ENCODE assay signal across 8 cellular contexts in the genomic region with DNA sequence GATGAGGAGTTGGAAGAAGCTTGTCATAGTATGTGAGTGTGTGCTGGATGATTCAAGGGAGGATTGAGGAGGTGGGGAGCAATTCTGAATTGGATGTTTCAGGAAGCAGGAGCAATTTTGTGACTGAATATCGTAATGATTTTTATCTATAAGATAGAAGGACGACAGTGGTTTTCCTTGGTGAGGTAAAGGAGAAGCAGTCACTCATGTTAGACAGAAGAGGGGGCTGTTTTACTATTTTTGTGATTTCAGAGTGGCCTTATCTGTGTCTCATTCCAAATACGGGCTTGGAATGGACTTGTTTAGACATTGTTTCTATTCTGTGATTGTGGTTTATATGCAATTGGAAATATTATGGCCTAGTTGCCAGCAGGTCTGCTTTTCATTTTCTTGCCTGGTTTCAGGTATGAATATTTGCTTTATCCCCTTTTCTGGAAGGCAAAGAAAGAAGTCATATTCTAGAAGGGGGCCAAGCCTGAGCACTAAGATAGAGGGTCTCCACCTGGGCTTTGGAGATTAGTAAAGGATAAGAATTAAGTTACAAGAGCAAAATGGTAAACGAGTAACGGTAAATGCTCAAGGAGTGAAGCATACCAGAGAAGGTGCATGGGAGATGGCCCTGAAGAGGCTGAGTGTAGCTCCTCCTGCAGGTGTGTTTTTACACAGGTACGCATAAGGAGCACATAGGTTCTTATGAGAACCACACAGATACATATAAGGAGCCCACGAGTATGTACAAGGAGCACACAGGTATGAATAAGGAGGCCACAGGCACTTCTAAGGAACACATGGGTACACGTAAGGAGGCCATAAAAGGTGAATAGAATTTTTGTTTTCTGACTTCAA.
DNase-seq lines count a peak whose midpoint lies in the region; ATAC-seq and TF ChIP-seq lines count a peak whose summit lies in the region.

No MANE protein-coding gene starts in this region.

- H3K4me3 ChIP-seq in HCT116 (replicated peaks in 1 of 2; ENCODE audit: low read depth in 1 of 2, low read length in 2 of 2) (no peak overlapping the region), mammary epithelial cell (replicated peaks in 1 of 3; ENCODE audit: insufficient read depth in 1 of 3, low read depth in 2 of 3, low read length in 3 of 3) (no peak overlapping the region), neuronal stem cell (ENCODE audit: low read length in 2 of 2) (no peak overlapping the region)

- H3K4me2 ChIP-seq in HCT116 (ENCODE audit: low read length) (peak overlapping the region; percentile 24), mammary epithelial cell (ENCODE audit: insufficient read depth, low read depth, low read length) (no peak overlapping the region), neuronal stem cell (ENCODE audit: insufficient read depth, low read length, poor library complexity, severe bottlenecking) (no peak overlapping the region)

- H3K14ac ChIP-seq in neuronal stem cell (ENCODE audit: low read length), result no peak overlapping the region

- H4K91ac ChIP-seq in neuronal stem cell (ENCODE audit: low read depth, low read length, poor library complexity), result no peak overlapping the region

- H3K23ac ChIP-seq in neuronal stem cell (ENCODE audit: low read depth, low read length, poor library complexity), result no peak overlapping the region

- H2BK15ac ChIP-seq in neuronal stem cell (ENCODE audit: low read length), result no peak overlapping the region

- H3K4me1 ChIP-seq in HCT116 (ENCODE audit: control insufficient read depth in 1 of 2, insufficient read depth in 2 of 2, low read length in 2 of 2) (peaks cover 0 to 5% of the 10 kb centered on the region in 2 experiments; a peak in 1 of 4 replicates), mammary epithelial cell (ENCODE audit: insufficient read depth, low read length) (peaks cover 15% of the 10 kb centered on the region), neuronal stem cell (ENCODE audit: control insufficient read depth in 2 of 2, insufficient read depth in 1 of 2, low read depth in 1 of 2, low read length in 2 of 2) (peaks cover 0 to under 1% of the 10 kb centered on the region in 2 donors)

- H3K27ac Mint-ChIP-seq in activated CD4-positive, alpha-beta memory T cell treated with anti-CD3 and anti-CD28 coated beads for 36 hours, result no peak overlapping the region

- H3K4ac ChIP-seq in neuronal stem cell (ENCODE audit: low read length), result no peak overlapping the region

- H3K27me3 Mint-ChIP-seq in activated CD4-positive, alpha-beta memory T cell treated with anti-CD3 and anti-CD28 coated beads for 36 hours, result peaks cover 7% of the 10 kb centered on the region

- peaks cover 9% of the 10 kb centered on the region for H3K9me3 Mint-ChIP-seq in activated CD4-positive, alpha-beta memory T cell treated with anti-CD3 and anti-CD28 coated beads for 36 hours

- dilution Hi-C loops in mammary epithelial cell (cut with HindIII; ENCODE audit: low sequenced_read_pairs), result no loop called here

- H3K36me3 ChIP-seq in HCT116 (ENCODE audit: control insufficient read depth in 1 of 2, insufficient read depth in 2 of 2, low read length in 2 of 2) (no peaks in the 10 kb centered on the region), mammary epithelial cell (ENCODE audit: insufficient read depth, low read length) (no peaks in the 10 kb centered on the region), neuronal stem cell (replicated peaks in 1 of 2; ENCODE audit: control insufficient read depth in 2 of 2, insufficient read depth in 2 of 2, low read length in 2 of 2) (no peaks in the 10 kb centered on the region)

- no peak overlapping the region for H3K4me3 Mint-ChIP-seq in activated CD4-positive, alpha-beta memory T cell treated with anti-CD3 and anti-CD28 coated beads for 36 hours

- no peak overlapping the region for H2BK5ac ChIP-seq in neuronal stem cell (ENCODE audit: low read length)

- TF ChIP-seq CTCF in HCT116 (IDR thresholded peaks at IDR 0.05 in 2 of 3, conservative IDR thresholded peaks at IDR 0.05 in 1 of 3; ENCODE audit: borderline replicate concordance in 1 of 3, insufficient read depth in 1 of 3, low read depth in 2 of 3, low read length in 2 of 3), result peak; percentile 56 to 70 (median 66)
- peak; percentile 53 to 62 for TF ChIP-seq CTCF in mammary epithelial cell (conservative IDR thresholded peaks at IDR 0.05 in 1 of 2, IDR thresholded peaks at IDR 0.05 in 1 of 2; ENCODE audit: extremely low read depth in 1 of 2, insufficient read depth in 1 of 2, low read depth in 1 of 2, low read length in 2 of 2)

- H3K36me3 Mint-ChIP-seq in activated CD4-positive, alpha-beta memory T cell treated with anti-CD3 and anti-CD28 coated beads for 36 hours, result no peaks in the 10 kb centered on the region

- DNase-seq in CD1c-positive myeloid dendritic cell (ENCODE audit: extremely low spot score) (peak; percentile 7), HCT116 (ENCODE audit: low read depth, low spot score) (peak; percentile 54), NCI-H524 treated with DMSO at 0.1 percent for 48 hours (lab: John Stamatoyannopoulos, UW) (peak; percentile 43), mammary epithelial cell (peak; percentile 43), neuronal stem cell (ENCODE audit: low spot score) (peak; percentile 20)
- DNase-seq in activated CD4-positive, alpha-beta T cell treated with anti-CD3 and anti-CD28 coated beads for 1 hour, result no peak
- DNase-seq in activated CD4-positive, alpha-beta memory T cell treated with anti-CD3 and anti-CD28 coated beads for 36 hours, result no peak

- H2AFZ ChIP-seq in HCT116 (ENCODE audit: low read depth, low read length, poor library complexity, severe bottlenecking) (peak overlapping the region; percentile 65), mammary epithelial cell (ENCODE audit: low read depth, low read length) (no peak overlapping the region), neuronal stem cell (ENCODE audit: low read length) (no peak overlapping the region)

- no peaks in the 10 kb centered on the region for H3K79me1 ChIP-seq in neuronal stem cell (ENCODE audit: low read depth, low read length)

- WGBS in mammary epithelial cell (ENCODE audit: low coverage, missing lambda C conversion rate), result 62% methylated on average over 8 of the region's 8 CpGs
- no CpG with 5 or more reads among the region's 8 CpGs for WGBS in neuronal stem cell (ENCODE audit: extremely low coverage in 2 of 2, insufficient read length in 2 of 2, insufficient replicate concordance in 1 of 2), 2 donors

- no TSS peak for BruUV-seq in HCT116 (replicated peaks; lab: Mats Ljungman, UMichigan)
- no TSS peak for BruUV-seq in mammary epithelial cell (replicated peaks; lab: Mats Ljungman, UMichigan)

- H3K9ac ChIP-seq in HCT116 (ENCODE audit: low read length) (no peak overlapping the region), mammary epithelial cell (ENCODE audit: insufficient read depth, low read length) (no peak overlapping the region), neuronal stem cell (ENCODE audit: low read depth, low read length, poor library complexity) (no peak overlapping the region)

- in situ Hi-C loops in mammary epithelial cell (cut with MboI; ENCODE audit: low sequenced_read_pairs in 2 of 2), result no loop called here

- H3K4me1 Mint-ChIP-seq in activated CD4-positive, alpha-beta memory T cell treated with anti-CD3 and anti-CD28 coated beads for 36 hours (ENCODE audit: low read depth), result no peaks in the 10 kb centered on the region

- POLR2A ChIA-PET in HCT116 (lab: Charles Lee), result no interaction called here
- POLR2A ChIA-PET in activated CD4-positive, alpha-beta memory T cell treated with anti-CD3 and anti-CD28 coated beads for 36 hours (lab: Charles Lee), result no interaction called here

- no peaks in the 10 kb centered on the region for H4K20me1 ChIP-seq in HCT116 (ENCODE audit: insufficient read depth)
- no peaks in the 10 kb centered on the region for H4K20me1 ChIP-seq in mammary epithelial cell (ENCODE audit: insufficient read depth, low read length)

- no peaks in the 10 kb centered on the region for H3K9me2 ChIP-seq in HCT116 (ENCODE audit: insufficient read depth)

- H3K27me3 ChIP-seq in HCT116 (ENCODE audit: insufficient read depth, low read length) (no peaks in the 10 kb centered on the region), mammary epithelial cell (ENCODE audit: insufficient read depth, low read length) (no peaks in the 10 kb centered on the region), neuronal stem cell (ENCODE audit: control insufficient read depth in 3 of 3, insufficient read depth in 3 of 3, low read depth in 1 of 3, low read length in 3 of 3) (no peaks in the 10 kb centered on the region)

- RAD21 ChIA-PET in HCT116 (lab: Charles Lee; ENCODE audit: low non-redundant PET in 1 of 2, low total read pairs in 2 of 2, uncharacterized antibody in 2 of 2, unreplicated experiment in 2 of 2), result interaction anchor here in 1 of 2 experiments (0.6 kb wide), 1 partner anchor 15 kb away, joined by 3 read pairs; no protein-coding TSS in a partner anchor

- no peak overlapping the region for H2AK5ac ChIP-seq in neuronal stem cell (ENCODE audit: low read depth, low read length)

- H2BK120ac ChIP-seq in neuronal stem cell (ENCODE audit: low read depth, low read length), result no peak overlapping the region

- peak; percentile 97 for ATAC-seq in HCT116
- ATAC-seq in HG03139 (IDR thresholded peaks at IDR 0.05; ENCODE audit: unreplicated experiment), result no peak

- intact Hi-C loops in HCT116 (cut with micrococcal nuclease), result loop anchor here (5.0 to 10.0 kb wide), 5 partner anchors 157 to 1207 kb away; no protein-coding TSS in a partner anchor
- intact Hi-C loops in mammary epithelial cell (cut with micrococcal nuclease), result loop anchor here (5.0 kb wide), 2 partner anchors 157 to 512 kb away; no protein-coding TSS in a partner anchor
- intact Hi-C loops in activated CD4-positive, alpha-beta memory T cell treated with anti-CD3 and anti-CD28 coated beads for 36 hours (cut with micrococcal nuclease), result no loop called here

- no peaks in the 10 kb centered on the region for H3K79me2 ChIP-seq in HCT116 (ENCODE audit: insufficient read depth, low read length)
- no peaks in the 10 kb centered on the region for H3K79me2 ChIP-seq in mammary epithelial cell (ENCODE audit: insufficient read depth, low read length)

- CTCF ChIA-PET in HCT116 (lab: Charles Lee), result interaction anchor here (0.6 to 1.0 kb wide), 7 partner anchors 10 to 1206 kb away, joined by 3 to 8 read pairs (median 3); no protein-coding TSS in a partner anchor
- CTCF ChIA-PET in mammary epithelial cell (lab: Charles Lee; ENCODE audit: low non-redundant PET), result interaction anchor here (0.6 kb wide), 3 partner anchors 155 to 294 kb away, joined by 3 to 7 read pairs (median 4); no protein-coding TSS in a partner anchor
- CTCF ChIA-PET in activated CD4-positive, alpha-beta memory T cell treated with anti-CD3 and anti-CD28 coated beads for 36 hours (lab: Charles Lee), result no interaction called here

- H3K18ac ChIP-seq in neuronal stem cell (ENCODE audit: low read length), result no peak overlapping the region

- H3K27ac ChIP-seq in HCT116 (ENCODE audit: low read depth, low read length), result no peak overlapping the region
- H3K27ac ChIP-seq in mammary epithelial cell (ENCODE audit: insufficient read depth, low read depth, low read length), result no peak overlapping the region
- H3K27ac ChIP-seq in neuronal stem cell (replicated peaks; ENCODE audit: low read length), result no peak overlapping the region

- no peak overlapping the region for H4K8ac ChIP-seq in neuronal stem cell (ENCODE audit: low read depth, low read length)

- TF ChIP-seq POLR2A in HCT116 (IDR thresholded peaks at IDR 0.05; ENCODE audit: borderline replicate concordance, extremely low read depth, insufficient read depth, insufficient read length), result no peak

- no peak overlapping the region for H2BK12ac ChIP-seq in neuronal stem cell (ENCODE audit: low read length)

- peak; percentile 78 for TF ChIP-seq RAD21 in HCT116 (IDR thresholded peaks at IDR 0.05; ENCODE audit: low read depth)

- H3K9me3 ChIP-seq in HCT116 (ENCODE audit: control insufficient read depth in 1 of 2, insufficient read depth in 1 of 2, low read depth in 1 of 2, low read length in 2 of 2) (no peaks in the 10 kb centered on the region), mammary epithelial cell (replicated peaks; ENCODE audit: insufficient read depth, low read length) (no peaks in the 10 kb centered on the region), neuronal stem cell (replicated peaks in 1 of 2; ENCODE audit: control insufficient read depth in 2 of 2, insufficient read depth in 1 of 2, low read depth in 1 of 2, low read length in 2 of 2) (no peaks in the 10 kb centered on the region)

Comparison
In these comparisons a context has a peak if more than half of its experiments do, and no peak if none do; other contexts are left out.
1. DNase-seq: peak in CD1c-positive myeloid dendritic cell (single experiment), HCT116 (single experiment), NCI-H524 treated with DMSO at 0.1 percent for 48 hours (single experiment), mammary epithelial cell (single experiment) and neuronal stem cell (single experiment); none in activated CD4-positive, alpha-beta T cell treated with anti-CD3 and anti-CD28 coated beads for 1 hour (single experiment) and activated CD4-positive, alpha-beta memory T cell treated with anti-CD3 and anti-CD28 coated beads for 36 hours (single experiment).